ENCODE assay signal across 8 cellular contexts in genomic region chr19:3984908-3985642, GRCh38. TPM values are rescaled to one million over a fixed set of nuclear protein-coding genes. Genes with fewer than 3 reads are reported as not detected.
DNase-seq lines count a peak whose midpoint lies in the region; ATAC-seq and TF ChIP-seq lines count a peak whose summit lies in the region.

TSS of gene EEF2 (minus strand) at chr19:3985463. CDS start at chr19:3985380, 83 bp downstream.

- H2BK20ac ChIP-seq in IMR-90 (ENCODE audit: low read depth, low read length), result peak within 1 kb of the TSS; percentile 52; the same call in 1 of the 2 replicates

- H2BK15ac ChIP-seq in IMR-90 (ENCODE audit: low read depth, low read length), result peak within 1 kb of the TSS; percentile 46; the same call in 1 of the 3 replicates

- ATAC-seq in GM19351 (IDR thresholded peaks at IDR 0.05; ENCODE audit: unreplicated experiment) (peak; percentile 43), IMR-90 (ENCODE audit: low read depth) (peak; percentile 46)

- WGBS in IMR-90 (ENCODE audit: extremely low coverage in 2 of 2, insufficient read length in 1 of 2), 2 experiments, result 1% methylated on average over 57 of the region's 80 CpGs; no CpG with 5 or more reads in 1 of the 2 experiments

- H2AFZ ChIP-seq in IMR-90 (replicated peaks; ENCODE audit: low read length, poor library complexity) (peak within 1 kb of the TSS; percentile 88), OCI-LY7 (ENCODE audit: low read length) (peak within 1 kb of the TSS; percentile 84; the same call in 1 of the 2 replicates)

- no peaks in the 10 kb centered on the region for H3K9me3 ChIP-seq in IMR-90 (ENCODE audit: control insufficient read depth, insufficient read depth, low read length)
- H3K9me3 ChIP-seq in OCI-LY7 (ENCODE audit: low read length), result no peaks in the 10 kb centered on the region
- no peaks in the 10 kb centered on the region for H3K9me3 ChIP-seq in mononuclear cell (ENCODE audit: low read depth, low read length)

- H2AK9ac ChIP-seq in IMR-90 (replicated peaks; ENCODE audit: low read depth, low read length, poor library complexity), result peak within 1 kb of the TSS; percentile 99

- H3K9ac ChIP-seq in IMR-90 (ENCODE audit: low read depth, low read length), result peak within 1 kb of the TSS; percentile 98

- peak within 1 kb of the TSS; percentile 93 for H3K27ac ChIP-seq in IMR-90 (ENCODE audit: insufficient read depth, low read length)
- H3K27ac ChIP-seq in OCI-LY7 (ENCODE audit: low read depth, low read length, poor library complexity, severe bottlenecking), result peak within 1 kb of the TSS; percentile 87

- 0 out of 2 replicates have a peak within 1 kb of the TSS, but pooled peaks have one; percentile 35 for H2BK120ac ChIP-seq in IMR-90 (ENCODE audit: low read depth, low read length)

- BruUV-seq in IMR-90 (replicated peaks; lab: Mats Ljungman, UMichigan) (TSS peak; percentile 23), OCI-LY7 (replicated peaks; lab: Mats Ljungman, UMichigan) (TSS peak; percentile 79)

- POLR2A ChIA-PET in IMR-90 (lab: Charles Lee; ENCODE audit: unreplicated experiment) (interaction anchor here (0.5 to 1.4 kb wide), 9 partner anchors 10 to 210 kb away, joined by 3 to 10 read pairs (median 4); partner anchors contain the start of gene DAPK3), OCI-LY7 (lab: Charles Lee) (interaction anchor here (1.0 to 1.4 kb wide), 4 partner anchors 8 to 222 kb away, joined by 3 to 4 read pairs (median 4); no protein-coding TSS in a partner anchor)

- peak within 1 kb of the TSS; percentile 90 for H2BK5ac ChIP-seq in IMR-90 (ENCODE audit: low read depth, low read length, poor library complexity, severe bottlenecking)

- peak within 1 kb of the TSS; percentile 69 to 88; a peak in 3 of 4 replicates for H4K8ac ChIP-seq in IMR-90 (ENCODE audit: low read depth in 2 of 2, low read length in 2 of 2)

- H3K18ac ChIP-seq in IMR-90 (ENCODE audit: low read depth, low read length), result peak within 1 kb of the TSS; percentile 29

- H3K27me3 ChIP-seq in IMR-90 (ENCODE audit: control insufficient read depth, insufficient read depth, low read length) (no peaks in the 10 kb centered on the region), mononuclear cell (ENCODE audit: insufficient read depth, low read length) (no peaks in the 10 kb centered on the region)

- H3K9me1 ChIP-seq in IMR-90 (ENCODE audit: insufficient read depth, low read length), result 0 out of 2 replicates have a peak, but pooled peaks cover 3% of the 10 kb centered on the region

- H2AK5ac ChIP-seq in IMR-90 (ENCODE audit: low read depth, low read length), result peak within 1 kb of the TSS; percentile 98

- peak within 1 kb of the TSS; percentile 98 for H3K14ac ChIP-seq in IMR-90 (replicated peaks; ENCODE audit: low read depth, low read length)

- TF ChIP-seq RAD21 in IMR-90 (IDR thresholded peaks at IDR 0.05; ENCODE audit: low read length), result no peak

- peaks cover 13% of the 10 kb centered on the region for H3K4me1 ChIP-seq in IMR-90 (ENCODE audit: control insufficient read depth, insufficient read depth, low read length)
- H3K4me1 ChIP-seq in OCI-LY7 (ENCODE audit: insufficient read depth, low read length, poor library complexity, severe bottlenecking), result peaks cover 42% of the 10 kb centered on the region
- H3K4me1 ChIP-seq in mononuclear cell (ENCODE audit: insufficient read depth, low read length), result peaks cover 53% of the 10 kb centered on the region

- intact Hi-C loops in IMR-90 (cut with micrococcal nuclease), result no loop called here
- intact Hi-C loops in OCI-LY7 (cut with micrococcal nuclease; ENCODE audit: unreplicated experiment), result loop anchor here (5.0 kb wide), 2 partner anchors 137 to 262 kb away; partner anchors contain the start of genes MAP2K2 and YJU2

- peak within 1 kb of the TSS; percentile 94 for H3K4me2 ChIP-seq in IMR-90 (ENCODE audit: low read depth, low read length)
- peak within 1 kb of the TSS; percentile 97 for H3K4me2 ChIP-seq in OCI-LY7 (ENCODE audit: low read length)

- H4K20me1 ChIP-seq in IMR-90 (ENCODE audit: insufficient read depth, low read length) (peaks cover 52% of the 10 kb centered on the region), OCI-LY7 (ENCODE audit: insufficient read depth, low read length) (peaks cover 49% of the 10 kb centered on the region)

- H3K79me2 ChIP-seq in OCI-LY7 (ENCODE audit: insufficient read depth, low read depth, low read length), result peaks cover 57% of the 10 kb centered on the region

- in situ Hi-C loops in IMR-90 (cut with MboI; ENCODE audit: low sequenced_read_pairs), result loop anchor here (5.0 kb wide), 1 partner anchor 222 kb away; no protein-coding TSS in a partner anchor

- H3K4me3 ChIP-seq in IMR-90 (ENCODE audit: insufficient read depth, low read depth, low read length) (peak within 1 kb of the TSS; percentile 79), OCI-LY7 (ENCODE audit: low read depth, low read length, poor library complexity, severe bottlenecking) (peak within 1 kb of the TSS; percentile 93), epithelial cell of esophagus (ENCODE audit: low read length) (peak within 1 kb of the TSS; percentile 95), mononuclear cell (ENCODE audit: low read length) (peak within 1 kb of the TSS; percentile 98)

- H3K23ac ChIP-seq in IMR-90 (ENCODE audit: low read depth, low read length), result peak within 1 kb of the TSS; percentile 98

- peaks cover 5 to 55% of the 10 kb centered on the region in 2 experiments; a peak in 3 of 4 replicates for H3K79me1 ChIP-seq in IMR-90 (ENCODE audit: low read depth in 1 of 2, low read length in 2 of 2)

- H4K5ac ChIP-seq in IMR-90 (ENCODE audit: low read depth, low read length), result peak within 1 kb of the TSS; percentile 40; the same call in 1 of the 2 replicates

- peaks cover 45% of the 10 kb centered on the region for H3K36me3 ChIP-seq in IMR-90 (ENCODE audit: control insufficient read depth, insufficient read depth, low read length)
- peaks cover 51% of the 10 kb centered on the region for H3K36me3 ChIP-seq in OCI-LY7 (ENCODE audit: insufficient read depth, low read length)

- TF ChIP-seq CTCF in IMR-90 (conservative IDR thresholded peaks at IDR 0.05; ENCODE audit: low read depth, low read length) (no peak), OCI-LY7 (conservative IDR thresholded peaks at IDR 0.05; ENCODE audit: low read length) (no peak), epithelial cell of esophagus (IDR thresholded peaks at IDR 0.05; ENCODE audit: insufficient read depth, low read depth, low read length, missing control alignments) (no peak)

- CTCF ChIA-PET in IMR-90 (lab: Yijun Ruan, JAX), result interaction anchor here (0.6 to 1.5 kb wide), 4 partner anchors 16 to 260 kb away, joined by 3 to 6 read pairs (median 4); no protein-coding TSS in a partner anchor
- CTCF ChIA-PET in OCI-LY7 (lab: Charles Lee; ENCODE audit: unreplicated experiment), result interaction anchor here (1.2 kb wide), 1 partner anchor 22 kb away, joined by 5 read pairs; no protein-coding TSS in a partner anchor

- peak within 1 kb of the TSS; percentile 96 for H3K4ac ChIP-seq in IMR-90 (ENCODE audit: low read depth, low read length)

- peak; percentile 100 for TF ChIP-seq POLR2A in IMR-90 (IDR thresholded peaks at IDR 0.05; ENCODE audit: low read depth, low read length)

- peak within 1 kb of the TSS; percentile 83 for H4K91ac ChIP-seq in IMR-90 (ENCODE audit: insufficient read depth, low read depth, low read length)

- DNase-seq in AML-193 (lab: John Stamatoyannopoulos, UW), result peak; percentile 72
- DNase-seq in IMR-90, result peak; percentile 87
- DNase-seq in OCI-LY7 (ENCODE audit: low spot score), result peak; percentile 96
- DNase-seq in activated T-cell treated with anti-CD3 and anti-CD28 coated beads for 4 hours, result peak; percentile 86
- peak; percentile 86 for DNase-seq in epithelial cell of esophagus (ENCODE audit: low read depth)
- DNase-seq in stimulated activated CD8-positive, alpha-beta memory T cell treated with anti-CD3 and anti-CD28 coated beads, Interleukin-2, amount 100 ng/mL, for 48 hours (ENCODE audit: low read depth in 2 of 2), result peak; percentile 83 to 84

- H3K56ac ChIP-seq in IMR-90 (ENCODE audit: extremely low read depth, insufficient read depth, low read length), result peak within 1 kb of the TSS; percentile 76

- H3K9me2 ChIP-seq in OCI-LY7 (ENCODE audit: insufficient read depth, low read length), result no peaks in the 10 kb centered on the region

- dilution Hi-C loops in IMR-90 (cut with HindIII; ENCODE audit: low sequenced_read_pairs, unreplicated experiment), result no loop called here

TF ChIP-seq in IMR-90, 13 proteins besides CTCF, POLR2A, EP300 and RAD21:
- TF ChIP-seq USF2 (IDR thresholded peaks at IDR 0.05; ENCODE audit: low read depth, low read length) (peak; percentile 98), CEBPB (IDR thresholded peaks at IDR 0.05; ENCODE audit: low read depth, low read length) (no peak), FOS (IDR thresholded peaks at IDR 0.05; ENCODE audit: low read depth, low read length) (peak; percentile 40; the same call in 1 of the 2 replicates), CHD1 (IDR thresholded peaks at IDR 0.05; ENCODE audit: low read depth, low read length) (peak; percentile 95), RCOR1 (IDR thresholded peaks at IDR 0.05; ENCODE audit: insufficient replicate concordance, low read length) (no peak), MAFK (IDR thresholded peaks at IDR 0.05; ENCODE audit: low read depth, low read length) (peak; percentile 90), MAZ (IDR thresholded peaks at IDR 0.05; ENCODE audit: borderline replicate concordance, low read depth, low read length) (peak; percentile 94; the same call in 1 of the 2 replicates)

RNA-seq across cellular contexts. Expression of gene EEF2, which starts in this region (rescaled TPM):
- 1,727 and 2,161 TPM in 2 replicates for total RNA-seq in IMR-90 (2012; rRNA removed)
- polyA plus RNA-seq in IMR-90 (2012; rRNA removed), result 1,505 and 1,547 TPM in 2 replicates
- polyA plus RNA-seq in IMR-90 (2012; cell fraction: cytosol; rRNA removed), result 957 and 2,460 TPM in 2 replicates
- 805 and 1,780 TPM in 2 replicates for polyA plus RNA-seq in IMR-90 (2012; cell fraction: nucleus; rRNA removed; ENCODE audit: low replicate concordance)
- total RNA-seq in OCI-LY7 (2014; rRNA removed; shearing (Covaris generic)), result 1,633 and 1,634 TPM in 2 replicates
- 3,507 and 3,668 TPM in 2 replicates for total RNA-seq in OCI-LY7 (2022)
- 1,886 TPM for total RNA-seq in mononuclear cell

Comparison
In these comparisons a context has a peak if more than half of its experiments do, and no peak if none do; other contexts are left out.
1. Peak in every context shown above with its lines: DNase-seq, ATAC-seq, H3K4me3 ChIP-seq and H3K27ac ChIP-seq.